In genomic region chr2:197269173-197269572, GRCh38 we compare ENCODE assay signal across 1 cellular context.
TF ChIP-seq lines count a peak whose summit lies in the region.

No MANE protein-coding gene starts in this region.

TF ChIP-seq in SK-N-SH, 30 proteins besides CTCF, POLR2A, EP300 and RAD21 (continued from another document):
- TF ChIP-seq EZH2phosphoT487 (IDR thresholded peaks at IDR 0.05; ENCODE audit: borderline replicate concordance, low read depth) (no peak), ZBTB33 (IDR thresholded peaks at IDR 0.05; ENCODE audit: borderline replicate concordance, low read depth) (no peak), RXRA (IDR thresholded peaks at IDR 0.05; ENCODE audit: borderline replicate concordance, low read depth) (no peak), TAF1 (IDR thresholded peaks at IDR 0.05; ENCODE audit: borderline replicate concordance, low read depth, low read length) (no peak)
TF ChIP-seq in SK-N-SH: peak in this region for 0.
